Comparison of ENCODE assay signal across 8 cellular contexts in the genomic region with DNA sequence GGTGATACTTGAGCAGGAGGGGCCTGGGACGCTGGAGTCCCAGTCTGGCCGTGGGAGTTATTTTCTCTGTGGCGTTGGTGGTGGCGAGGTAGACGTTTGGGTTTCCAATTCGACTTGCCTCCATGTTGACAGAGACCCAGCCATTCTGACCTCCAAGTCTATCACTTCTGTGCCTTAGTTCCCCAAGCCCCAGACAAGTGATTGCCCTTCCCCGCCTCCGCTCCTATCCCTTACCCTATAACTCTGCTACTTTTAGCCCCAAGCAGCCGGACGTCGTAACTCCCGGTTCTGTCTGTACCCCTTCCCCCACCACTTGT. TPM values are rescaled to one million over a fixed set of nuclear protein-coding genes. Genes with fewer than 3 reads are reported as not detected.
DNase-seq lines count a peak whose midpoint lies in the region; ATAC-seq, FAIRE-seq and TF ChIP-seq lines count a peak whose summit lies in the region.

No MANE protein-coding gene starts in this region.

- H3K79me1 ChIP-seq in mesendoderm (ENCODE audit: low read length): peaks cover 14% of the 10 kb centered on the region

- peak overlapping the region; percentile 83 for H2AFZ ChIP-seq in GM12878 (ENCODE audit: control insufficient read depth, low read depth, low read length)

- POLR2A ChIA-PET in A673 (lab: Charles Lee; ENCODE audit: low non-redundant PET) (no interaction called here), GM12878 (lab: Charles Lee) (interaction anchor here (0.7 kb wide), 3 partner anchors 36 to 52 kb away, joined by 3 to 5 read pairs (median 4); a partner anchor contains a TSS)

- H2BK120ac ChIP-seq in mesendoderm (ENCODE audit: low read depth, low read length): no peak overlapping the region

- H3K9ac ChIP-seq in GM12878 (ENCODE audit: control insufficient read depth, insufficient read depth, low read length): peak overlapping the region; percentile 96
- peak overlapping the region; percentile 98 for H3K9ac ChIP-seq in mesendoderm (ENCODE audit: low read length)

- no peak for TF ChIP-seq EP300 in GM12878 (IDR thresholded peaks at IDR 0.05; ENCODE audit: borderline replicate concordance in 1 of 2, control insufficient read depth in 1 of 2, low read depth in 2 of 2, low read length in 2 of 2)

- H3K9me3 ChIP-seq in A673 (ENCODE audit: low read depth, low read length, poor library complexity, severe bottlenecking) (no peaks in the 10 kb centered on the region), GM12878 (replicated peaks; ENCODE audit: control insufficient read depth, insufficient read depth, low read length) (no peaks in the 10 kb centered on the region)

- H4K20me1 ChIP-seq in GM12878 (ENCODE audit: control insufficient read depth, insufficient read depth): no peaks in the 10 kb centered on the region

- H3K4me2 ChIP-seq in GM12878 (ENCODE audit: control insufficient read depth, insufficient read depth) (peak overlapping the region; percentile 93), mesendoderm (ENCODE audit: low read length) (peak overlapping the region; percentile 96)

- H3K4ac ChIP-seq in mesendoderm (ENCODE audit: low read depth, low read length): peak overlapping the region; percentile 6

- peak overlapping the region; percentile 73 for H3K23ac ChIP-seq in mesendoderm (ENCODE audit: low read length)

- peaks cover 22% of the 10 kb centered on the region for H3K79me2 ChIP-seq in GM12878 (ENCODE audit: control insufficient read depth, insufficient read depth, low read length)
- H3K79me2 ChIP-seq in mesendoderm (ENCODE audit: control insufficient read depth, insufficient read depth, low read length): peaks cover 17% of the 10 kb centered on the region

- 0% methylated on average over 12 of the region's 12 CpGs for WGBS in GM12878 (ENCODE audit: insufficient coverage, insufficient replicate concordance, low lambda C conversion rate, missing lambda C conversion rate)
- WGBS in mesendoderm (ENCODE audit: extremely low coverage, insufficient coverage, low lambda C conversion rate): no CpG with 5 or more reads among the region's 12 CpGs

- peak overlapping the region; percentile 98 for H3K56ac ChIP-seq in mesendoderm (ENCODE audit: low read length)

- SMC1A ChIA-PET in GM12878 (lab: Charles Lee; ENCODE audit: uncharacterized antibody, unreplicated experiment): no interaction called here

- H2BK5ac ChIP-seq in mesendoderm (ENCODE audit: low read length): peak overlapping the region; percentile 50

- peak overlapping the region; percentile 92 for H3K27ac ChIP-seq in A673 (ENCODE audit: low read depth, low read length, poor library complexity, severe bottlenecking)
- H3K27ac ChIP-seq in GM12878 (ENCODE audit: control insufficient read depth, insufficient read depth): peak overlapping the region; percentile 91
- H3K27ac ChIP-seq in mesendoderm (ENCODE audit: low read depth, low read length): no peak overlapping the region

- in situ Hi-C loops in GM12878 (cut with MboI): no loop called here

- H4K5ac ChIP-seq in mesendoderm (ENCODE audit: low read length): no peak overlapping the region

- CTCF ChIA-PET in A673 (lab: Charles Lee) (interaction anchor here (0.6 kb wide), 1 partner anchor 56 kb away, joined by 3 read pairs; no protein-coding TSS in a partner anchor), GM12878 (lab: Yijun Ruan, JAX) (no interaction called here)

- H3K18ac ChIP-seq in mesendoderm (ENCODE audit: low read length): no peak overlapping the region

- TF ChIP-seq POLR2A in GM12878 (IDR thresholded peaks at IDR 0.05; ENCODE audit: low read depth, low read length): no peak

- BruUV-seq in A673 (replicated peaks; lab: Mats Ljungman, UMichigan) (TSS peak; percentile 33), GM12878 (replicated peaks; lab: Mats Ljungman, UMichigan) (no TSS peak)

- H3K4me3 ChIP-seq in A673 (ENCODE audit: low read depth, low read length, poor library complexity, severe bottlenecking) (peak overlapping the region; percentile 95), HFF-Myc (replicated peaks; ENCODE audit: low read depth, low read length) (peak overlapping the region; percentile 100), GM12878 (peak overlapping the region; percentile 87), mesendoderm (ENCODE audit: low read length) (peak overlapping the region; percentile 99)

- intact Hi-C loops in A673 (cut with micrococcal nuclease; ENCODE audit: unreplicated experiment) (loop anchor here (2.0 kb wide), 1 partner anchor 52 kb away; a partner anchor contains a TSS), GM12878 (cut with micrococcal nuclease; ENCODE audit: unreplicated experiment) (no loop called here)

- RAD21 ChIA-PET in GM12878 (lab: Charles Lee; ENCODE audit: unreplicated experiment): interaction anchor here (0.6 to 0.9 kb wide), 2 partner anchors 9 to 45 kb away, joined by 3 read pairs; a partner anchor contains a TSS

- FAIRE-seq in GM12878 (lab: Jason Lieb, UNC): peak; percentile 7

- TF ChIP-seq CTCF in A673 (conservative IDR thresholded peaks at IDR 0.05; ENCODE audit: low read depth, low read length): no peak
- TF ChIP-seq CTCF in HFF-Myc (IDR thresholded peaks at IDR 0.05; ENCODE audit: low read depth, low read length, missing control alignments): no peak
- no peak for TF ChIP-seq CTCF in GM12878 (IDR thresholded peaks at IDR 0.05 in 2 of 3, conservative IDR thresholded peaks at IDR 0.05 in 1 of 3; ENCODE audit: control insufficient read depth in 2 of 3, extremely low read depth in 1 of 3, insufficient read depth in 1 of 3, low read depth in 3 of 3, low read length in 3 of 3)
- TF ChIP-seq CTCF in GM10266 (IDR thresholded peaks at IDR 0.05; ENCODE audit: control insufficient read depth, insufficient read depth, low read depth, missing control alignments): no peak

- H3K4me1 ChIP-seq in A673 (ENCODE audit: insufficient read depth, low read length, poor library complexity, severe bottlenecking): peaks cover 11% of the 10 kb centered on the region
- H3K4me1 ChIP-seq in GM12878 (ENCODE audit: control insufficient read depth, insufficient read depth, low read length): peaks cover 6% of the 10 kb centered on the region
- H3K4me1 ChIP-seq in mesendoderm (ENCODE audit: control insufficient read depth, low read depth, low read length): no peaks in the 10 kb centered on the region

- peaks cover 24% of the 10 kb centered on the region for H3K36me3 ChIP-seq in A673 (ENCODE audit: insufficient read depth, low read length, poor library complexity, severe bottlenecking)
- H3K36me3 ChIP-seq in GM12878 (ENCODE audit: control insufficient read depth in 2 of 2, insufficient read depth in 2 of 2, low read length in 1 of 2): peaks cover 6 to 11% of the 10 kb centered on the region in 2 experiments; a peak in 3 of 4 replicates
- peaks cover 6% of the 10 kb centered on the region for H3K36me3 ChIP-seq in mesendoderm (ENCODE audit: control insufficient read depth, insufficient read depth, low read length)

- no peak for DNase-seq in A673 (ENCODE audit: low spot score)
- DNase-seq in HFF-Myc (ENCODE audit: extremely low read depth, low read depth): no peak
- no peak for DNase-seq in GM12878 (ENCODE audit: low read depth, low spot score)
- no peak for DNase-seq in mesendoderm
- DNase-seq in GM10266 (ENCODE audit: extremely low spot score): no peak

- no peak overlapping the region for H2BK15ac ChIP-seq in mesendoderm (replicated peaks; ENCODE audit: low read depth)

- ATAC-seq in GM12878 (peak; percentile 14; the same call in 2 of the 3 replicates), GM21786 (IDR thresholded peaks at IDR 0.05; ENCODE audit: unreplicated experiment) (no peak), GM19023 (IDR thresholded peaks at IDR 0.05; ENCODE audit: unreplicated experiment) (no peak), HG03175 (IDR thresholded peaks at IDR 0.05; ENCODE audit: unreplicated experiment) (no peak)

- H3K27me3 ChIP-seq in A673 (replicated peaks; ENCODE audit: insufficient read depth, low read depth, low read length, poor library complexity) (no peaks in the 10 kb centered on the region), GM12878 (replicated peaks in 1 of 2; ENCODE audit: control insufficient read depth in 2 of 2, insufficient read depth in 2 of 2, low read length in 1 of 2) (no peaks in the 10 kb centered on the region), mesendoderm (ENCODE audit: insufficient read depth, low read length, poor library complexity) (no peaks in the 10 kb centered on the region)

- TF ChIP-seq RAD21 in GM12878 (IDR thresholded peaks at IDR 0.05; ENCODE audit: insufficient read depth, low read depth, low read length): no peak

- H4K8ac ChIP-seq in mesendoderm (ENCODE audit: low read depth, low read length): no peak overlapping the region

- H2AK5ac ChIP-seq in mesendoderm (ENCODE audit: low read length): no peak overlapping the region

RNA-seq across cellular contexts. Expression of a gene that starts 0.5 kb away (rescaled TPM):
- total RNA-seq in A673 (2021): 165 and 174 TPM in 2 replicates
- total RNA-seq in GM12878 (2013; cell fraction: nucleolus; rRNA removed): 49.3 and 62.8 TPM in 2 replicates
- 106 and 113 TPM in 2 replicates for total RNA-seq in GM12878 (2014; rRNA removed)
- 55.9 and 59.3 TPM in 2 replicates for total RNA-seq in GM12878 (2014; rRNA removed; fragmentation: Illumina TruSeq; extraction: Trizol)
- total RNA-seq in GM12878 (2021): 92.0 and 95.5 TPM in 2 replicates
- 26.5 TPM for polyA plus RNA-seq in GM12878 (2011; ENCODE audit: low read depth)
- polyA plus RNA-seq in GM12878 (2011; rRNA removed): 93.2 and 106 TPM in 2 replicates
- 119 and 144 TPM in 2 replicates for polyA plus RNA-seq in GM12878 (2011; cell fraction: cytosol; rRNA removed)
- 99.5 and 132 TPM in 2 replicates for polyA plus RNA-seq in GM12878 (2011; cell fraction: nucleus; rRNA removed)
- 46.8 and 66.1 TPM in 2 replicates for polyA plus RNA-seq in GM12878 (2012)
- polyA plus RNA-seq in GM12878 (2014; fragmentation: Illumina TruSeq; extraction: Trizol): 43.7 and 68.4 TPM in 2 replicates
- 10 to 100 TPM; 15.6 to 34.7 TPM for polyA plus RNA-seq in GM12878 (2014; fragmentation: Nextera tagmentation; extraction: Ambion mirVana)
- 109 and 112 TPM in 2 replicates for polyA plus RNA-seq in GM12878 (2014; rRNA removed)
- polyA plus RNA-seq in GM12878 (2016; fragmentation: Nextera tagmentation; extraction: Ambion mirVana): 100 to 1,000 TPM; 133 to 146 TPM
- 62.7 and 88.2 TPM in 2 replicates for polyA minus RNA-seq in GM12878 (2011; rRNA and poly(A)+ RNA removed)
- polyA minus RNA-seq in GM12878 (2011; cell fraction: cytosol; rRNA and poly(A)+ RNA removed): 31.9 and 36.6 TPM in 2 replicates
- polyA minus RNA-seq in GM12878 (2011; cell fraction: nucleus; rRNA and poly(A)+ RNA removed): 22.1 and 40.0 TPM in 2 replicates
- polyA plus RNA-seq in mesendoderm (2013, experiment 1 of 2): 131 TPM
- 137 TPM for polyA plus RNA-seq in mesendoderm (2013, experiment 2 of 2)

RNA-seq across cellular contexts. Expression of a gene that starts 17.6 kb away (rescaled TPM):
- total RNA-seq in A673 (2021) (0.69 and 0.96 TPM in 2 replicates), GM12878 (2014; rRNA removed) (1.5 and 2.0 TPM in 2 replicates), GM12878 (2014; rRNA removed; fragmentation: Illumina TruSeq; extraction: Trizol) (0.36 and 0.41 TPM in 2 replicates), GM12878 (2021) (0.93 and 1.3 TPM in 2 replicates)
- 3.2 and 4.2 TPM in 2 replicates for total RNA-seq in GM12878 (2013; cell fraction: nucleolus; rRNA removed)
- polyA plus RNA-seq in GM12878 (2011; ENCODE audit: low read depth): 0.18 TPM
- polyA plus RNA-seq in GM12878 (2011; rRNA removed) (0.58 and 0.64 TPM in 2 replicates), GM12878 (2014; fragmentation: Illumina TruSeq; extraction: Trizol) (0.06 and 0.22 TPM in 2 replicates), GM12878 (2014; fragmentation: Nextera tagmentation; extraction: Ambion mirVana) (under 1 TPM; 0.18 to 0.57 TPM), GM12878 (2014; rRNA removed) (1.5 and 1.9 TPM in 2 replicates), GM12878 (2016; fragmentation: Nextera tagmentation; extraction: Ambion mirVana) (1 to 10 TPM; 1.4 to 1.6 TPM)
- polyA plus RNA-seq in GM12878 (2011; cell fraction: cytosol; rRNA removed): 1.2 and 1.3 TPM in 2 replicates
- polyA plus RNA-seq in GM12878 (2011; cell fraction: nucleus; rRNA removed): 2.0 and 2.1 TPM in 2 replicates
- polyA plus RNA-seq in GM12878 (2012): 0.58 and 0.62 TPM in 2 replicates
- 0.46 and 0.66 TPM in 2 replicates for polyA minus RNA-seq in GM12878 (2011; rRNA and poly(A)+ RNA removed)
- 1.0 TPM in 1 of 2 replicates, not detected in the other for polyA minus RNA-seq in GM12878 (2011; cell fraction: cytosol; rRNA and poly(A)+ RNA removed)
- polyA minus RNA-seq in GM12878 (2011; cell fraction: nucleus; rRNA and poly(A)+ RNA removed): 0.85 and 1.6 TPM in 2 replicates
- 2.2 TPM for polyA plus RNA-seq in mesendoderm (2013, experiment 1 of 2)
- polyA plus RNA-seq in mesendoderm (2013, experiment 2 of 2): 2.4 TPM

RNA-seq across cellular contexts. Expression of a gene that starts 33.8 kb away (rescaled TPM):
- total RNA-seq in A673 (2021): not detected in 2 replicates
- total RNA-seq in GM12878 (2013; cell fraction: nucleolus; rRNA removed): not detected in 2 replicates
- not detected in 2 replicates for total RNA-seq in GM12878 (2014; rRNA removed)
- not detected in 2 replicates for total RNA-seq in GM12878 (2014; rRNA removed; fragmentation: Illumina TruSeq; extraction: Trizol)
- total RNA-seq in GM12878 (2021): not detected in 2 replicates
- not detected for polyA plus RNA-seq in GM12878 (2011; ENCODE audit: low read depth)
- not detected in 2 replicates for polyA plus RNA-seq in GM12878 (2011; rRNA removed)
- not detected in 2 replicates for polyA plus RNA-seq in GM12878 (2011; cell fraction: cytosol; rRNA removed)
- polyA plus RNA-seq in GM12878 (2011; cell fraction: nucleus; rRNA removed): not detected in 2 replicates
- polyA plus RNA-seq in GM12878 (2012): not detected in 2 replicates
- polyA plus RNA-seq in GM12878 (2014; fragmentation: Illumina TruSeq; extraction: Trizol): not detected in 2 replicates
- polyA plus RNA-seq in GM12878 (2014; fragmentation: Nextera tagmentation; extraction: Ambion mirVana): not detected
- not detected in 2 replicates for polyA plus RNA-seq in GM12878 (2014; rRNA removed)
- polyA plus RNA-seq in GM12878 (2016; fragmentation: Nextera tagmentation; extraction: Ambion mirVana): not detected
- not detected in 2 replicates for polyA minus RNA-seq in GM12878 (2011; rRNA and poly(A)+ RNA removed)
- polyA minus RNA-seq in GM12878 (2011; cell fraction: cytosol; rRNA and poly(A)+ RNA removed): not detected in 2 replicates
- polyA minus RNA-seq in GM12878 (2011; cell fraction: nucleus; rRNA and poly(A)+ RNA removed): not detected in 2 replicates
- polyA plus RNA-seq in mesendoderm (2013, experiment 1 of 2): 5.9 TPM
- polyA plus RNA-seq in mesendoderm (2013, experiment 2 of 2): 7.0 TPM

RNA-seq across cellular contexts. Expression of a gene that starts 35.8 kb away (rescaled TPM):
- total RNA-seq in A673 (2021) (160 and 169 TPM in 2 replicates), GM12878 (2014; rRNA removed) (87.8 and 93.6 TPM in 2 replicates), GM12878 (2014; rRNA removed; fragmentation: Illumina TruSeq; extraction: Trizol) (48.9 and 51.5 TPM in 2 replicates), GM12878 (2021) (119 and 138 TPM in 2 replicates)
- total RNA-seq in GM12878 (2013; cell fraction: nucleolus; rRNA removed): 120 and 136 TPM in 2 replicates
- polyA plus RNA-seq in GM12878 (2011; ENCODE audit: low read depth): 145 TPM
- polyA plus RNA-seq in GM12878 (2011; rRNA removed) (43.2 and 64.5 TPM in 2 replicates), GM12878 (2014; fragmentation: Illumina TruSeq; extraction: Trizol) (58.7 and 88.1 TPM in 2 replicates), GM12878 (2014; fragmentation: Nextera tagmentation; extraction: Ambion mirVana) (10 to 100 TPM; 27.2 to 75.0 TPM), GM12878 (2014; rRNA removed) (79.1 and 87.0 TPM in 2 replicates), GM12878 (2016; fragmentation: Nextera tagmentation; extraction: Ambion mirVana) (100 to 1,000 TPM; 188 to 194 TPM)
- 78.1 and 85.9 TPM in 2 replicates for polyA plus RNA-seq in GM12878 (2011; cell fraction: cytosol; rRNA removed)
- 277 and 358 TPM in 2 replicates for polyA plus RNA-seq in GM12878 (2011; cell fraction: nucleus; rRNA removed)
- 121 and 139 TPM in 2 replicates for polyA plus RNA-seq in GM12878 (2012)
- polyA minus RNA-seq in GM12878 (2011; rRNA and poly(A)+ RNA removed): 63.9 and 89.8 TPM in 2 replicates
- polyA minus RNA-seq in GM12878 (2011; cell fraction: cytosol; rRNA and poly(A)+ RNA removed): 38.8 and 43.0 TPM in 2 replicates
- 42.1 and 76.8 TPM in 2 replicates for polyA minus RNA-seq in GM12878 (2011; cell fraction: nucleus; rRNA and poly(A)+ RNA removed)
- 89.8 TPM for polyA plus RNA-seq in mesendoderm (2013, experiment 1 of 2)
- polyA plus RNA-seq in mesendoderm (2013, experiment 2 of 2): 88.7 TPM

RNA-seq across cellular contexts. Expression of a gene that starts 45.4 kb away (rescaled TPM):
- total RNA-seq in A673 (2021) (1,898 and 1,963 TPM in 2 replicates), GM12878 (2014; rRNA removed) (1,897 and 2,276 TPM in 2 replicates), GM12878 (2014; rRNA removed; fragmentation: Illumina TruSeq; extraction: Trizol) (144 and 148 TPM in 2 replicates), GM12878 (2021) (3,603 and 3,713 TPM in 2 replicates)
- total RNA-seq in GM12878 (2013; cell fraction: nucleolus; rRNA removed): 10.8 and 16.1 TPM in 2 replicates
- 5,627 TPM for polyA plus RNA-seq in GM12878 (2011; ENCODE audit: low read depth)
- polyA plus RNA-seq in GM12878 (2011; rRNA removed) (1,202 and 1,881 TPM in 2 replicates), GM12878 (2014; fragmentation: Illumina TruSeq; extraction: Trizol) (1,250 and 2,410 TPM in 2 replicates), GM12878 (2014; fragmentation: Nextera tagmentation; extraction: Ambion mirVana) (1,000 to 10,000 TPM; 3,810 to 4,177 TPM), GM12878 (2014; rRNA removed) (4,404 and 4,810 TPM in 2 replicates), GM12878 (2016; fragmentation: Nextera tagmentation; extraction: Ambion mirVana) (1,000 to 10,000 TPM; 1,821 to 1,829 TPM)
- polyA plus RNA-seq in GM12878 (2011; cell fraction: cytosol; rRNA removed): 7,530 and 7,949 TPM in 2 replicates
- 2,024 and 2,282 TPM in 2 replicates for polyA plus RNA-seq in GM12878 (2011; cell fraction: nucleus; rRNA removed)
- polyA plus RNA-seq in GM12878 (2012): 5,175 and 6,218 TPM in 2 replicates
- polyA minus RNA-seq in GM12878 (2011; rRNA and poly(A)+ RNA removed): 1,788 and 3,301 TPM in 2 replicates
- 1,375 and 1,377 TPM in 2 replicates for polyA minus RNA-seq in GM12878 (2011; cell fraction: cytosol; rRNA and poly(A)+ RNA removed)
- polyA minus RNA-seq in GM12878 (2011; cell fraction: nucleus; rRNA and poly(A)+ RNA removed): 333 and 402 TPM in 2 replicates
- polyA plus RNA-seq in mesendoderm (2013, experiment 1 of 2): 4,239 TPM
- 4,455 TPM for polyA plus RNA-seq in mesendoderm (2013, experiment 2 of 2)
